In genomic region chr9:129008469-129008965, GRCh38 we compare ENCODE assay signal across 14 cellular contexts. TPM values are rescaled to one million over a fixed set of nuclear protein-coding genes. Genes with fewer than 3 reads are reported as not detected.
A peak's percentile ranks its signal among the peaks of the same experiment; 100 is the strongest.
DNase-seq lines count a peak whose midpoint lies in the region; ATAC-seq, FAIRE-seq and TF ChIP-seq lines count a peak whose summit lies in the region.
"Had no signal": no experiment of that assay in that cellular context is flagged by ENCODE, and none has a peak within 500 bp of the region (broad histone marks: within the 10 kb centered on the region; RNA-seq: fewer than 3 reads in every experiment).

No MANE protein-coding gene starts in this region.

- H3K27me3 ChIP-seq in MM.1S (replicated peaks; ENCODE audit: insufficient read depth, low read length) (no peaks in the 10 kb centered on the region), thoracic aorta (replicated peaks; ENCODE audit: insufficient read depth) (no peaks in the 10 kb centered on the region)

- H3K4me1 ChIP-seq in MM.1S (ENCODE audit: low read length) = peaks cover 19% of the 10 kb centered on the region
- H3K4me1 ChIP-seq in kidney (ENCODE audit: control insufficient read depth in 1 of 2, insufficient read depth in 1 of 2, low read depth in 1 of 2, low read length in 2 of 2) = no peaks in the 10 kb centered on the region
- H3K4me1 ChIP-seq in thoracic aorta (ENCODE audit: control insufficient read depth in 1 of 2, low read depth in 2 of 2) = peaks cover 14 to 25% of the 10 kb centered on the region in 2 donors
- H3K4me1 ChIP-seq: HAP-1 had no signal

- H3K36me3 ChIP-seq in MM.1S (replicated peaks; ENCODE audit: insufficient read depth, low read length) = peaks cover 8% of the 10 kb centered on the region; the same call in 1 of the 2 replicates
- H3K36me3 ChIP-seq in kidney (ENCODE audit: control insufficient read depth in 1 of 2, insufficient read depth in 2 of 2, low read length in 2 of 2) = peaks cover 8 to 28% of the 10 kb centered on the region in 2 donors
- H3K36me3 ChIP-seq in thoracic aorta = peaks cover 34% of the 10 kb centered on the region

- FAIRE-seq in kidney (lab: Jason Lieb, UNC) = no peak
- FAIRE-seq: HTR-8/SVneo had no signal

- no peak overlapping the region for H2AFZ ChIP-seq in MM.1S (ENCODE audit: low read length)

- TF ChIP-seq CTCF in MM.1S (IDR thresholded peaks at IDR 0.05; ENCODE audit: low read length) (no peak), kidney (IDR thresholded peaks at IDR 0.05; ENCODE audit: borderline replicate concordance, extremely low read depth, insufficient read depth) (no peak), thoracic aorta (IDR thresholded peaks at IDR 0.05) (no peak)

- H3K79me2 ChIP-seq in MM.1S (ENCODE audit: low read length) = peaks cover 9% of the 10 kb centered on the region

- H3K27ac ChIP-seq in MM.1S (ENCODE audit: low read length) (peak overlapping the region; percentile 47; the same call in 1 of the 2 replicates), kidney (ENCODE audit: low read depth in 2 of 2, low read length in 2 of 2) (no peak overlapping the region), thoracic aorta (peak overlapping the region; percentile 68 to 73)
- H3K27ac ChIP-seq: C4-2B had no signal

- H3K9ac ChIP-seq in MM.1S (ENCODE audit: low read length) (no peak overlapping the region), kidney (ENCODE audit: low read length in 2 of 2) (no peak overlapping the region)

- H3F3A ChIP-seq in MM.1S (ENCODE audit: insufficient read depth, low read length) = peaks cover 37% of the 10 kb centered on the region

- H3K4me3 ChIP-seq in MM.1S (ENCODE audit: low read length) (no peak overlapping the region), kidney (ENCODE audit: low read length in 2 of 2) (no peak overlapping the region), thoracic aorta (no peak overlapping the region)
- H3K4me3 ChIP-seq: HAP-1 had no signal

- no peaks in the 10 kb centered on the region for H4K20me1 ChIP-seq in MM.1S (ENCODE audit: insufficient read depth, low read length)

- no peak for DNase-seq in MM.1S
- peak; percentile 73 for DNase-seq in kidney
- DNase-seq in thoracic aorta (ENCODE audit: low spot score) = no peak
- DNase-seq in AML-193 (lab: John Stamatoyannopoulos, UW) = no peak
- DNase-seq: DMS153, EL, KG1, NCI-H1092 had no signal

- TF ChIP-seq POLR2A in GM19193 (IDR thresholded peaks at IDR 0.05; ENCODE audit: extremely low read depth, insufficient read depth, insufficient read length) = peak; percentile 18

- peak overlapping the region; percentile 1; the same call in 1 of the 2 replicates for H3K4me2 ChIP-seq in MM.1S (ENCODE audit: low read depth, low read length)

- H3K9me2 ChIP-seq in MM.1S (replicated peaks; ENCODE audit: insufficient read depth, low read length) = no peaks in the 10 kb centered on the region

- ATAC-seq in thoracic aorta (ENCODE audit: insufficient number of reproducible peaks, low FRiP score, low read depth) = no peak
- ATAC-seq in GM19035 (IDR thresholded peaks at IDR 0.05; ENCODE audit: unreplicated experiment) = no peak
- no peak for ATAC-seq in HG03565 (IDR thresholded peaks at IDR 0.05; ENCODE audit: unreplicated experiment)

- intact Hi-C loops in kidney (cut with DNase I) = no loop called here

- H3K9me3 ChIP-seq in MM.1S (replicated peaks; ENCODE audit: insufficient read depth, low read length) (no peaks in the 10 kb centered on the region), kidney (ENCODE audit: control insufficient read depth in 1 of 2, low read length in 2 of 2) (no peaks in the 10 kb centered on the region), thoracic aorta (no peaks in the 10 kb centered on the region)
- H3K9me3 ChIP-seq: HAP-1 had no signal

RNA-seq across cellular contexts. Expression of gene SH3GLB2, which starts 19.6 kb away (rescaled TPM):
- total RNA-seq in kidney (128 TPM), thoracic aorta (100 to 1,000 TPM; 101 to 184 TPM)
- 118 TPM for polyA plus RNA-seq in kidney (ENCODE audit: insufficient read depth, low read depth, low replicate concordance)

RNA-seq across cellular contexts. Expression of gene MIGA2, which starts 27.9 kb away (rescaled TPM):
- 29.9 TPM for total RNA-seq in kidney
- polyA plus RNA-seq in kidney (ENCODE audit: insufficient read depth, low read depth, low replicate concordance) = 26.1 TPM
- total RNA-seq in thoracic aorta = 10 to 100 TPM; 30.3 to 31.3 TPM

Comparison
In these comparisons a context has a peak if more than half of its experiments do, and no peak if none do; other contexts are left out.
1. H3K27ac ChIP-seq: peak in MM.1S (single experiment) and thoracic aorta (2 of 2); none in kidney (0 of 2).